9 cellular contexts compared by ENCODE assay signal in the genomic region with DNA sequence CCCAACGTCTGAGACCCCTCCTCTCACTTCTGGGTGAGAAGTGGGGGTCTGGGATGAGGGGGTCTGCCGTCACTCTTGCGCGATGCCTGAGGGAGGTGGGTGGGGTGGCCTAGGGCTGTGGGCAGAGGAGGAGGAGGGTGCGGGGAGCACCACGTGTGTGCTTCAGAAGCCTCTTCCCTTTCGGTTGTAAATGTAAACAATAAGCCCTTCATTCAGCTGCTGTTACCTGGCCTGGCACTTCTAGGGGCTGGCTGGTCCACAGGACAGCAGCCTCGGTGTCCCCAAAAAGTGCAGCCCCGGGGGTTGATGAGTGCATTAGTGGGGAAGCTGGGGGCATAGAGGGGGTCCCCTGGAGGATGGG. TPM values are rescaled to one million over a fixed set of nuclear protein-coding genes. Genes with fewer than 3 reads are reported as not detected.
DNase-seq lines count a peak whose midpoint lies in the region; ATAC-seq and TF ChIP-seq lines count a peak whose summit lies in the region.
"Had no signal": no experiment of that assay in that cellular context is flagged by ENCODE, and none has a peak within 500 bp of the region (broad histone marks: within the 10 kb centered on the region; RNA-seq: fewer than 3 reads in every experiment).

No MANE protein-coding gene starts in this region.

- WGBS in iPS DF 6.9 (ENCODE audit: insufficient coverage, insufficient read length) = no CpG with 5 or more reads among the region's 9 CpGs
- WGBS in smooth muscle cell (ENCODE audit: low lambda C conversion rate) = 28% methylated on average over 7 of the region's 9 CpGs

- H3K27me3 ChIP-seq in iPS DF 6.9 (ENCODE audit: control insufficient read depth, insufficient read depth, low read length) = no peaks in the 10 kb centered on the region
- H3K27me3 ChIP-seq in smooth muscle cell (ENCODE audit: low read depth) = no peaks in the 10 kb centered on the region

- peak overlapping the region; percentile 98 for H3K4me2 ChIP-seq in smooth muscle cell
- H3K4me2 ChIP-seq: KMS-11 had no signal

- H3K4me1 ChIP-seq in iPS DF 6.9 (ENCODE audit: control insufficient read depth, insufficient read depth, low read length) (peaks cover 8% of the 10 kb centered on the region; the same call in 1 of the 2 replicates), smooth muscle cell (ENCODE audit: low read depth) (no peaks in the 10 kb centered on the region)

- H3K9ac ChIP-seq in smooth muscle cell (ENCODE audit: low read depth) = peak overlapping the region; percentile 90
- H3K9ac ChIP-seq: KMS-11 had no signal

- peaks cover 61% of the 10 kb centered on the region for H3K79me2 ChIP-seq in smooth muscle cell (ENCODE audit: low read depth)

- H3K4me1 Mint-ChIP-seq in T-helper 17 cell = peaks cover 11% of the 10 kb centered on the region

- H3K27me3 Mint-ChIP-seq in T-helper 17 cell = peaks cover 9% of the 10 kb centered on the region

- no peaks in the 10 kb centered on the region for H3K36me3 ChIP-seq in iPS DF 6.9 (ENCODE audit: control insufficient read depth, insufficient read depth, low read length)
- H3K36me3 ChIP-seq in smooth muscle cell (ENCODE audit: low read depth) = no peaks in the 10 kb centered on the region

- H3K27ac Mint-ChIP-seq in T-helper 17 cell = no peak overlapping the region

- TF ChIP-seq CTCF in smooth muscle cell (IDR thresholded peaks at IDR 0.05; ENCODE audit: borderline replicate concordance, insufficient read depth, poor library complexity, severe bottlenecking) = no peak

- ATAC-seq in T-helper 17 cell = no peak
- ATAC-seq in GM18907 (IDR thresholded peaks at IDR 0.05; ENCODE audit: unreplicated experiment) = no peak
- no peak for ATAC-seq in HG03139 (IDR thresholded peaks at IDR 0.05; ENCODE audit: unreplicated experiment)

- peak overlapping the region; percentile 76 for H3K4me3 Mint-ChIP-seq in T-helper 17 cell

- DNase-seq in DMS79 treated with DMSO at 0.1 percent for 48 hours (lab: John Stamatoyannopoulos, UW) = peak; percentile 17
- no peak for DNase-seq in DMS79 (lab: John Stamatoyannopoulos, UW)
- DNase-seq in T-helper 17 cell = no peak
- DNase-seq in iPS DF 6.9 (ENCODE audit: low read depth, low spot score) = no peak
- DNase-seq in smooth muscle cell (lab: John Stamatoyannopoulos, UW; ENCODE audit: unreplicated experiment) = no peak
- DNase-seq in HK-2 (ENCODE audit: unreplicated experiment) = no peak

- H3K36me3 Mint-ChIP-seq in T-helper 17 cell (ENCODE audit: low read depth) = no peaks in the 10 kb centered on the region

- H3K27ac ChIP-seq in iPS DF 6.9 (ENCODE audit: low read length) (no peak overlapping the region), smooth muscle cell (ENCODE audit: low read depth) (no peak overlapping the region)
- H3K27ac ChIP-seq: KMS-11 had no signal

- no peaks in the 10 kb centered on the region for H3K9me3 ChIP-seq in T-helper 17 cell (ENCODE audit: control insufficient read depth, low read length, poor library complexity, severe bottlenecking)
- no peaks in the 10 kb centered on the region for H3K9me3 ChIP-seq in iPS DF 6.9 (ENCODE audit: control insufficient read depth, insufficient read depth, low read length)
- no peaks in the 10 kb centered on the region for H3K9me3 ChIP-seq in smooth muscle cell (replicated peaks; ENCODE audit: low read depth)

- H2AFZ ChIP-seq in smooth muscle cell (ENCODE audit: low read depth) = no peak overlapping the region

- H4K20me1 ChIP-seq in smooth muscle cell (ENCODE audit: low read depth) = peaks cover 56% of the 10 kb centered on the region

- H3F3A ChIP-seq in smooth muscle cell (ENCODE audit: low read depth) = no peaks in the 10 kb centered on the region

- H3K4me3 ChIP-seq in iPS DF 6.9 (ENCODE audit: low read length) (peak overlapping the region; percentile 77; the same call in 1 of the 2 replicates), smooth muscle cell (peak overlapping the region; percentile 93)

RNA-seq across cellular contexts. Expression of a gene that starts 1.4 kb away (rescaled TPM):
- total RNA-seq in T-helper 17 cell (10 to 100 TPM in 1 of 2 donors, 1 to 10 TPM in 1; 3.2 to 13.4 TPM), smooth muscle cell (12.1 and 19.4 TPM in 2 replicates)
- polyA plus RNA-seq in smooth muscle cell = 15.6 and 23.3 TPM in 2 replicates

RNA-seq across cellular contexts. Expression of a gene that starts 36.4 kb away (rescaled TPM):
- 10 to 100 TPM in 1 of 2 donors, 1 to 10 TPM in 1; 9.5 to 12.4 TPM for total RNA-seq in T-helper 17 cell
- 12.9 and 29.4 TPM in 2 replicates for total RNA-seq in smooth muscle cell
- 20.5 and 28.9 TPM in 2 replicates for polyA plus RNA-seq in smooth muscle cell
